ENCODE assay signal across 8 cellular contexts in genomic region chr6:52399511-52400315, GRCh38. TPM values are rescaled to one million over a fixed set of nuclear protein-coding genes. Genes with fewer than 3 reads are reported as not detected.
DNase-seq lines count a peak whose midpoint lies in the region; ATAC-seq and TF ChIP-seq lines count a peak whose summit lies in the region.

No MANE protein-coding gene starts in this region.

- CTCF ChIA-PET in HCT116 (lab: Charles Lee): interaction anchor here (0.7 to 2.6 kb wide), 15 partner anchors 10 to 252 kb away, joined by 3 to 45 read pairs (median 4); partner anchors contain the start of gene MCM3

- TF ChIP-seq CTCF in HCT116 (IDR thresholded peaks at IDR 0.05 in 2 of 3, conservative IDR thresholded peaks at IDR 0.05 in 1 of 3; ENCODE audit: borderline replicate concordance in 1 of 3, insufficient read depth in 1 of 3, low read depth in 2 of 3, low read length in 2 of 3): peak; percentile 77 to 88 (median 85)
- peak; percentile 94 for TF ChIP-seq CTCF in osteoblast (IDR thresholded peaks at IDR 0.05; ENCODE audit: extremely low read depth, low read depth, low read length)

- H3K9me3 ChIP-seq in HCT116 (ENCODE audit: control insufficient read depth in 1 of 2, insufficient read depth in 1 of 2, low read depth in 1 of 2, low read length in 2 of 2) (no peaks in the 10 kb centered on the region), osteoblast (ENCODE audit: low read depth, low read length) (no peaks in the 10 kb centered on the region)

- H2AFZ ChIP-seq in HCT116 (ENCODE audit: low read depth, low read length, poor library complexity, severe bottlenecking) (peak overlapping the region; percentile 3), osteoblast (ENCODE audit: low read length) (no peak overlapping the region)

- intact Hi-C loops in HCT116 (cut with micrococcal nuclease): loop anchor here (1.0 kb wide), 2 partner anchors 112 to 236 kb away; no protein-coding TSS in a partner anchor

- ATAC-seq in HCT116: peak; percentile 92
- no peak for ATAC-seq in HG02870 (IDR thresholded peaks at IDR 0.05; ENCODE audit: unreplicated experiment)

- BruUV-seq in HCT116 (replicated peaks; lab: Mats Ljungman, UMichigan): no TSS peak

- H3K4me1 ChIP-seq in HCT116 (ENCODE audit: control insufficient read depth in 1 of 2, insufficient read depth in 2 of 2, low read length in 2 of 2) (peaks cover 0 to 14% of the 10 kb centered on the region in 2 experiments; a peak in 2 of 4 replicates), osteoblast (ENCODE audit: insufficient read depth, low read length) (peaks cover 4% of the 10 kb centered on the region)

- H3K36me3 ChIP-seq in HCT116 (ENCODE audit: control insufficient read depth in 1 of 2, insufficient read depth in 2 of 2, low read length in 2 of 2) (no peaks in the 10 kb centered on the region), osteoblast (ENCODE audit: insufficient read depth, low read length) (no peaks in the 10 kb centered on the region)

- H3K9ac ChIP-seq in HCT116 (ENCODE audit: low read length): no peak overlapping the region

- H4K20me1 ChIP-seq in HCT116 (ENCODE audit: insufficient read depth): no peaks in the 10 kb centered on the region
- no peaks in the 10 kb centered on the region for H4K20me1 ChIP-seq in osteoblast (ENCODE audit: insufficient read depth, low read length)

- TF ChIP-seq POLR2A in HCT116 (IDR thresholded peaks at IDR 0.05; ENCODE audit: borderline replicate concordance, extremely low read depth, insufficient read depth, insufficient read length): no peak

- H3K27ac ChIP-seq in HCT116 (ENCODE audit: low read depth, low read length) (no peak overlapping the region), osteoblast (ENCODE audit: low read depth, low read length) (no peak overlapping the region)

- H3K27me3 ChIP-seq in HCT116 (ENCODE audit: insufficient read depth, low read length): no peaks in the 10 kb centered on the region
- H3K27me3 ChIP-seq in osteoblast (ENCODE audit: insufficient read depth, low read length): no peaks in the 10 kb centered on the region

- H3K4me3 ChIP-seq in HCT116 (replicated peaks in 1 of 2; ENCODE audit: low read depth in 1 of 2, low read length in 2 of 2): no peak overlapping the region
- no peak overlapping the region for H3K4me3 ChIP-seq in osteoblast (ENCODE audit: insufficient read depth, low read length)

- H3K9me2 ChIP-seq in HCT116 (ENCODE audit: insufficient read depth): no peaks in the 10 kb centered on the region

- TF ChIP-seq RAD21 in HCT116 (IDR thresholded peaks at IDR 0.05; ENCODE audit: low read depth): peak; percentile 88

- H3K4me2 ChIP-seq in HCT116 (ENCODE audit: low read length) (peak overlapping the region; percentile 8; the same call in 1 of the 2 replicates), osteoblast (ENCODE audit: insufficient read depth, low read length) (no peak overlapping the region)

- no peaks in the 10 kb centered on the region for H3K79me2 ChIP-seq in HCT116 (ENCODE audit: insufficient read depth, low read length)
- H3K79me2 ChIP-seq in osteoblast (ENCODE audit: insufficient read depth, low read length): no peaks in the 10 kb centered on the region

- DNase-seq in SIG-M5 treated with dmso at 0.1 percent for 504 hours (lab: John Stamatoyannopoulos, UW; ENCODE audit: unreplicated experiment) (peak; percentile 16), SIG-M5 (lab: John Stamatoyannopoulos, UW) (no peak), HCT116 (ENCODE audit: low read depth, low spot score) (no peak), NCI-H2196 treated with DMSO at 0.1 percent for 48 hours (lab: John Stamatoyannopoulos, UW; ENCODE audit: unreplicated experiment) (peak; percentile 48), activated T-cell treated with anti-CD3 and anti-CD28 coated beads for 4 hours (peak; percentile 36), fibroblast of peridontal ligament (ENCODE audit: extremely low read depth) (peak; percentile 81), osteoblast (ENCODE audit: insufficient read length, low spot score, missing footprints) (peak; percentile 89)

- RAD21 ChIA-PET in HCT116 (lab: Charles Lee; ENCODE audit: low non-redundant PET in 1 of 2, low total read pairs in 2 of 2, uncharacterized antibody in 2 of 2, unreplicated experiment in 2 of 2): interaction anchor here (0.6 to 1.3 kb wide), 3 partner anchors 10 to 114 kb away, joined by 4 to 9 read pairs (median 5); partner anchors contain the start of gene MCM3 (in 1 of the 2)

- POLR2A ChIA-PET in HCT116 (lab: Charles Lee): no interaction called here

TF ChIP-seq in HCT116, 20 proteins besides CTCF, POLR2A, EP300 and RAD21:
- TF ChIP-seq YY1 (IDR thresholded peaks at IDR 0.05; ENCODE audit: extremely low read depth, insufficient replicate concordance, low read depth, low read length) (no peak), EZH2 (IDR thresholded peaks at IDR 0.05) (no peak), FOSL1 (IDR thresholded peaks at IDR 0.05; ENCODE audit: low read depth) (no peak), ELF1 (IDR thresholded peaks at IDR 0.05; ENCODE audit: borderline replicate concordance, low read depth) (no peak), SP1 (IDR thresholded peaks at IDR 0.05; ENCODE audit: low read depth) (no peak), REST (IDR thresholded peaks at IDR 0.05; ENCODE audit: low read depth) (no peak), ZBTB33 (IDR thresholded peaks at IDR 0.05; ENCODE audit: extremely low read depth, insufficient replicate concordance, low read length) (no peak), TCF7L2 (IDR thresholded peaks at IDR 0.05; ENCODE audit: borderline replicate concordance, extremely low read depth, insufficient read depth, insufficient read length) (no peak), MAX (IDR thresholded peaks at IDR 0.05) (no peak), SRF (IDR thresholded peaks at IDR 0.05; ENCODE audit: low read depth) (no peak), EZH2phosphoT487 (IDR thresholded peaks at IDR 0.05; ENCODE audit: borderline replicate concordance) (no peak), POLR2AphosphoS5 (IDR thresholded peaks at IDR 0.05; ENCODE audit: low read depth, low read length) (no peak), JUND (IDR thresholded peaks at IDR 0.05) (no peak), SIN3A (IDR thresholded peaks at IDR 0.05; ENCODE audit: low read depth) (no peak), ZFX (IDR thresholded peaks at IDR 0.05) (no peak), CBX3 (IDR thresholded peaks at IDR 0.05; ENCODE audit: low read depth) (no peak), EGR1 (IDR thresholded peaks at IDR 0.05; ENCODE audit: low read depth) (no peak), ZNF274 (IDR thresholded peaks at IDR 0.05; ENCODE audit: low read depth, low read length) (no peak)
- TF ChIP-seq, protein P1, sequence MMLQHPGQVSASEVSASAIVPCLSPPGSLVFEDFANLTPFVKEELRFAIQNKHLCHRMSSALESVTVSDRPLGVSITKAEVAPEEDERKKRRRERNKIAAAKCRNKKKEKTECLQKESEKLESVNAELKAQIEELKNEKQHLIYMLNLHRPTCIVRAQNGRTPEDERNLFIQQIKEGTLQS (IDR thresholded peaks at IDR 0.05): no peak

RNA-seq across cellular contexts. Expression of gene EFHC1, which starts 20.4 kb away (rescaled TPM):
- total RNA-seq in HCT116 (2021; ENCODE audit: unreplicated experiment) (12.4 TPM), osteoblast (31.1 and 31.2 TPM in 2 replicates)
- 8.9 TPM in 2 replicates for polyA plus RNA-seq in HCT116 (2012)

RNA-seq across cellular contexts. Expression of gene PAQR8, which starts 37.8 kb away (rescaled TPM):
- 5.9 TPM for total RNA-seq in HCT116 (2021; ENCODE audit: unreplicated experiment)
- polyA plus RNA-seq in HCT116 (2012): 1.9 and 3.0 TPM in 2 replicates
- 3.5 and 3.6 TPM in 2 replicates for total RNA-seq in osteoblast

Comparison
In these comparisons a context has a peak if more than half of its experiments do, and no peak if none do; other contexts are left out.
1. DNase-seq: peak in SIG-M5 treated with dmso at 0.1 percent for 504 hours (single experiment), NCI-H2196 treated with DMSO at 0.1 percent for 48 hours (single experiment), activated T-cell treated with anti-CD3 and anti-CD28 coated beads for 4 hours (single experiment), fibroblast of peridontal ligament (single experiment) and osteoblast (single experiment); none in SIG-M5 (single experiment) and HCT116 (single experiment).